ENCODE assay signal across 18 cellular contexts in the genomic region with DNA sequence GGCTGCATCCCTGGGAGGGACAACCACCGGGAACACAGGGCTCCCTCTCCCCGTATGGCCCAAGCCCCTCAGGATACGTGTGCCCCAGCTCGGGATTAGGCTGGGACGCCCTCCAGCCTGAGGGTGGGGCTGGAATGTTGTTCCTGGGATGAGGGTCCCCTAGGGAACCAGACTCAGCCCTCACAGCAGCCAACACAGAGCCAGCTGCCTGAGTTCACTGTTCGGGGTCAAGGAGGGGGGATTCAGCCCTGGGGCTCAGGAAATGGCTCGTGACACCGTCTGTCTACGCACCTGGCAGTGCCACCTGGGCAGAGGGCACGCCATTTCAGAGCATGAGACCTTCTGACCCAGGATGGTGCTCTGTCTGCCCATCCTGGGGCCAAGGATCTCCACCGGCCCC. TPM values are rescaled to one million over a fixed set of nuclear protein-coding genes. Genes with fewer than 3 reads are reported as not detected.
DNase-seq lines count a peak whose midpoint lies in the region; ATAC-seq and TF ChIP-seq lines count a peak whose summit lies in the region.
"Had no signal": no experiment of that assay in that cellular context is flagged by ENCODE, and none has a peak within 500 bp of the region (broad histone marks: within the 10 kb centered on the region; RNA-seq: fewer than 3 reads in every experiment).

No MANE protein-coding gene starts in this region.

- no peaks in the 10 kb centered on the region for H3K9me3 ChIP-seq in CD4-positive, alpha-beta T cell (ENCODE audit: control insufficient read depth, low read length)
- H3K9me3 ChIP-seq: Peyer's patch had no signal

- POLR2A ChIA-PET in CD4-positive, alpha-beta T cell (lab: Charles Lee), result interaction anchor here (6.9 to 10.1 kb wide), 2 partner anchors 8 to 16 kb away, joined by 78 to 185 read pairs; a partner anchor contains a TSS

- TF ChIP-seq CTCF in CD4-positive, alpha-beta T cell (IDR thresholded peaks at IDR 0.05), result no peak
- TF ChIP-seq CTCF in nephron progenitor cell (IDR thresholded peaks at IDR 0.05) (no peak), mesothelial cell of epicardium (IDR thresholded peaks at IDR 0.05; ENCODE audit: unreplicated experiment) (no peak)

- intact Hi-C loops in CD4-positive, alpha-beta T cell (cut with DNase I, micrococcal nuclease), result no loop called here
- intact Hi-C loops in activated T-helper 1 cell treated with anti-CD3 and anti-CD28 coated beads, Interleukin-12 subunit alpha, Interleukin-12 subunit beta, Interleukin-2, Interleukin-4 antibody, amounts not matched to agents 30 ng/mL and 10 ng/mL and 1 ng/mL, durations not matched to agents 14 hours and 24 hours and 36 hours (cut with micrococcal nuclease), result no loop called here

- H3K4me1 Mint-ChIP-seq in T-helper 1 cell treated with Interleukin-12 subunit alpha and Interleukin-12 subunit beta and Interleukin-4 antibody, amounts not matched to agents 30 μg/mL and 1 μg/mL, for 36 hours (ENCODE audit: low read depth), result peaks cover 15% of the 10 kb centered on the region
- peaks cover 44% of the 10 kb centered on the region for H3K4me1 Mint-ChIP-seq in CD4-positive, alpha-beta T cell (ENCODE audit: low read depth)
- peaks cover 16% of the 10 kb centered on the region for H3K4me1 Mint-ChIP-seq in activated T-helper 1 cell treated with anti-CD3 and anti-CD28 coated beads, Interleukin-12 subunit alpha, Interleukin-12 subunit beta, Interleukin-2, Interleukin-4 antibody, amounts not matched to agents 30 ng/mL and 10 ng/mL and 1 ng/mL, durations not matched to agents 14 hours and 24 hours and 36 hours (ENCODE audit: low read depth)
- peaks cover 3% of the 10 kb centered on the region for H3K4me1 Mint-ChIP-seq in nephron progenitor cell
- peaks cover 4% of the 10 kb centered on the region for H3K4me1 Mint-ChIP-seq in mesothelial cell of epicardium

- peak overlapping the region; percentile 55 for H3K27ac Mint-ChIP-seq in T-helper 1 cell treated with Interleukin-12 subunit alpha and Interleukin-12 subunit beta and Interleukin-4 antibody, amounts not matched to agents 30 μg/mL and 1 μg/mL, for 36 hours
- peak overlapping the region; percentile 56 for H3K27ac Mint-ChIP-seq in CD4-positive, alpha-beta T cell
- peak overlapping the region; percentile 75 for H3K27ac Mint-ChIP-seq in activated T-helper 1 cell treated with anti-CD3 and anti-CD28 coated beads, Interleukin-12 subunit alpha, Interleukin-12 subunit beta, Interleukin-2, Interleukin-4 antibody, amounts not matched to agents 30 ng/mL and 10 ng/mL and 1 ng/mL, durations not matched to agents 14 hours and 24 hours and 36 hours
- H3K27ac Mint-ChIP-seq in nephron progenitor cell, result peak overlapping the region; percentile 32
- no peak overlapping the region for H3K27ac Mint-ChIP-seq in mesothelial cell of epicardium

- DNase-seq in T-helper 1 cell (no peak), nephron progenitor cell (no peak), mesothelial cell of epicardium (ENCODE audit: low spot score in 2 of 2, unreplicated experiment in 2 of 2) (no peak), cerebellar cortex (ENCODE audit: low spot score) (no peak), NCI-H345 treated with DMSO at 0.1 percent for 48 hours (lab: John Stamatoyannopoulos, UW; ENCODE audit: unreplicated experiment) (no peak)
- DNase-seq in CD4-positive, alpha-beta T cell, result no peak
- DNase-seq in activated T-helper 1 cell treated with anti-CD3 and anti-CD28 coated beads, Interleukin-12 subunit alpha, Interleukin-12 subunit beta, Interleukin-2, Interleukin-4 antibody, amounts not matched to agents 30 ng/mL and 10 ng/mL and 1 ng/mL, durations not matched to agents 14 hours and 24 hours and 36 hours (ENCODE audit: low spot score), result no peak
- DNase-seq: activated T-cell treated with anti-CD3 and anti-CD28 coated beads for 4 hours; amygdala; CD8-positive, alpha-beta T cell; HCEC 1CT; NCI-H2081; NCI-H748 treated with DMSO at 0.1 percent for 48 hours; stimulated activated CD4-positive, alpha-beta T cell treated with anti-CD3 and anti-CD28 coated beads, Interleukin-4, amount 100 ng/mL, for 4 hours; trophoblast cell had no signal

- no peaks in the 10 kb centered on the region for H3K27me3 ChIP-seq in CD4-positive, alpha-beta T cell (ENCODE audit: control insufficient read depth, insufficient read depth, low read length)
- H3K27me3 ChIP-seq: foreskin keratinocyte, Peyer's patch had no signal

- CTCF ChIA-PET in CD4-positive, alpha-beta T cell (lab: Charles Lee), result interaction anchor here (1.0 kb wide), 1 partner anchor 14 kb away, joined by 3 read pairs; no protein-coding TSS in a partner anchor

- H3K27ac ChIP-seq in CD4-positive, alpha-beta T cell (ENCODE audit: low read depth, low read length), result no peak overlapping the region
- H3K27ac ChIP-seq: foreskin keratinocyte had no signal

- no peak for ATAC-seq in CD4-positive, alpha-beta T cell (ENCODE audit: poor library complexity)
- ATAC-seq: CD8-positive, alpha-beta T cell had no signal

- no peaks in the 10 kb centered on the region for H3K9me3 Mint-ChIP-seq in T-helper 1 cell treated with Interleukin-12 subunit alpha and Interleukin-12 subunit beta and Interleukin-4 antibody, amounts not matched to agents 30 μg/mL and 1 μg/mL, for 36 hours
- no peaks in the 10 kb centered on the region for H3K9me3 Mint-ChIP-seq in CD4-positive, alpha-beta T cell
- H3K9me3 Mint-ChIP-seq in activated T-helper 1 cell treated with anti-CD3 and anti-CD28 coated beads, Interleukin-12 subunit alpha, Interleukin-12 subunit beta, Interleukin-2, Interleukin-4 antibody, amounts not matched to agents 30 ng/mL and 10 ng/mL and 1 ng/mL, durations not matched to agents 14 hours and 24 hours and 36 hours, result no peaks in the 10 kb centered on the region
- H3K9me3 Mint-ChIP-seq in nephron progenitor cell (no peaks in the 10 kb centered on the region), mesothelial cell of epicardium (no peaks in the 10 kb centered on the region)
- H3K9me3 Mint-ChIP-seq: CD8-positive, alpha-beta T cell had no signal

- H3K36me3 Mint-ChIP-seq in T-helper 1 cell treated with Interleukin-12 subunit alpha and Interleukin-12 subunit beta and Interleukin-4 antibody, amounts not matched to agents 30 μg/mL and 1 μg/mL, for 36 hours (ENCODE audit: low read depth), result peaks cover 31% of the 10 kb centered on the region
- peaks cover 58% of the 10 kb centered on the region for H3K36me3 Mint-ChIP-seq in CD4-positive, alpha-beta T cell (ENCODE audit: low read depth)
- H3K36me3 Mint-ChIP-seq in activated T-helper 1 cell treated with anti-CD3 and anti-CD28 coated beads, Interleukin-12 subunit alpha, Interleukin-12 subunit beta, Interleukin-2, Interleukin-4 antibody, amounts not matched to agents 30 ng/mL and 10 ng/mL and 1 ng/mL, durations not matched to agents 14 hours and 24 hours and 36 hours (ENCODE audit: low read depth), result peaks cover 21% of the 10 kb centered on the region
- H3K36me3 Mint-ChIP-seq in nephron progenitor cell (ENCODE audit: low read depth) (peaks cover 20% of the 10 kb centered on the region), mesothelial cell of epicardium (peaks cover 16% of the 10 kb centered on the region)

- peak overlapping the region; percentile 10 for H3K4me3 Mint-ChIP-seq in T-helper 1 cell treated with Interleukin-12 subunit alpha and Interleukin-12 subunit beta and Interleukin-4 antibody, amounts not matched to agents 30 μg/mL and 1 μg/mL, for 36 hours
- H3K4me3 Mint-ChIP-seq in CD4-positive, alpha-beta T cell, result peak overlapping the region; percentile 15
- H3K4me3 Mint-ChIP-seq in activated T-helper 1 cell treated with anti-CD3 and anti-CD28 coated beads, Interleukin-12 subunit alpha, Interleukin-12 subunit beta, Interleukin-2, Interleukin-4 antibody, amounts not matched to agents 30 ng/mL and 10 ng/mL and 1 ng/mL, durations not matched to agents 14 hours and 24 hours and 36 hours, result no peak overlapping the region
- H3K4me3 Mint-ChIP-seq in nephron progenitor cell, result no peak overlapping the region
- H3K4me3 Mint-ChIP-seq in mesothelial cell of epicardium, result no peak overlapping the region
- H3K4me3 Mint-ChIP-seq: CD8-positive, alpha-beta T cell had no signal

- H3K27me3 Mint-ChIP-seq in T-helper 1 cell treated with Interleukin-12 subunit alpha and Interleukin-12 subunit beta and Interleukin-4 antibody, amounts not matched to agents 30 μg/mL and 1 μg/mL, for 36 hours (ENCODE audit: low read depth), result no peaks in the 10 kb centered on the region
- no peaks in the 10 kb centered on the region for H3K27me3 Mint-ChIP-seq in CD4-positive, alpha-beta T cell
- no peaks in the 10 kb centered on the region for H3K27me3 Mint-ChIP-seq in activated T-helper 1 cell treated with anti-CD3 and anti-CD28 coated beads, Interleukin-12 subunit alpha, Interleukin-12 subunit beta, Interleukin-2, Interleukin-4 antibody, amounts not matched to agents 30 ng/mL and 10 ng/mL and 1 ng/mL, durations not matched to agents 14 hours and 24 hours and 36 hours (ENCODE audit: insufficient read depth)
- H3K27me3 Mint-ChIP-seq in nephron progenitor cell (ENCODE audit: low read depth, poor library complexity) (peaks cover 3% of the 10 kb centered on the region), mesothelial cell of epicardium (ENCODE audit: low read depth) (no peaks in the 10 kb centered on the region)

RNA-seq across cellular contexts. Expression of a gene that starts 8.9 kb away (rescaled TPM):
- total RNA-seq in CD4-positive, alpha-beta T cell, result 100 to 1,000 TPM; 208 to 217 TPM
- 78.0 and 80.3 TPM in 2 replicates for total RNA-seq in activated T-helper 1 cell treated with anti-CD3 and anti-CD28 coated beads, Interleukin-12 subunit alpha, Interleukin-12 subunit beta, Interleukin-2, Interleukin-4 antibody, amounts not matched to agents 30 ng/mL and 10 ng/mL and 1 ng/mL, durations not matched to agents 14 hours and 24 hours and 36 hours
- 161 to 169 TPM (median 169 TPM) in 3 replicates for total RNA-seq in mesothelial cell of epicardium

RNA-seq across cellular contexts. Expression of a gene that starts 20.8 kb away (rescaled TPM):
- total RNA-seq in CD4-positive, alpha-beta T cell, result 1 to 10 TPM; 1.6 to 2.0 TPM
- 0.08 and 0.42 TPM in 2 replicates for total RNA-seq in activated T-helper 1 cell treated with anti-CD3 and anti-CD28 coated beads, Interleukin-12 subunit alpha, Interleukin-12 subunit beta, Interleukin-2, Interleukin-4 antibody, amounts not matched to agents 30 ng/mL and 10 ng/mL and 1 ng/mL, durations not matched to agents 14 hours and 24 hours and 36 hours
- 0.45 to 1.1 TPM (median 0.50 TPM) in 3 replicates for total RNA-seq in mesothelial cell of epicardium

Comparison
In these comparisons a context has a peak if more than half of its experiments do, and no peak if none do; other contexts are left out.
1. H3K4me3 Mint-ChIP-seq: peak in T-helper 1 cell treated with Interleukin-12 subunit alpha and Interleukin-12 subunit beta and Interleukin-4 antibody, amounts not matched to agents 30 μg/mL and 1 μg/mL, for 36 hours (single experiment) and CD4-positive, alpha-beta T cell (single experiment); none in activated T-helper 1 cell treated with anti-CD3 and anti-CD28 coated beads, Interleukin-12 subunit alpha, Interleukin-12 subunit beta, Interleukin-2, Interleukin-4 antibody, amounts not matched to agents 30 ng/mL and 10 ng/mL and 1 ng/mL, durations not matched to agents 14 hours and 24 hours and 36 hours (single experiment), nephron progenitor cell (single experiment) and mesothelial cell of epicardium (single experiment).